Comparison of ENCODE assay signal across 1 cellular context in the genomic region with DNA sequence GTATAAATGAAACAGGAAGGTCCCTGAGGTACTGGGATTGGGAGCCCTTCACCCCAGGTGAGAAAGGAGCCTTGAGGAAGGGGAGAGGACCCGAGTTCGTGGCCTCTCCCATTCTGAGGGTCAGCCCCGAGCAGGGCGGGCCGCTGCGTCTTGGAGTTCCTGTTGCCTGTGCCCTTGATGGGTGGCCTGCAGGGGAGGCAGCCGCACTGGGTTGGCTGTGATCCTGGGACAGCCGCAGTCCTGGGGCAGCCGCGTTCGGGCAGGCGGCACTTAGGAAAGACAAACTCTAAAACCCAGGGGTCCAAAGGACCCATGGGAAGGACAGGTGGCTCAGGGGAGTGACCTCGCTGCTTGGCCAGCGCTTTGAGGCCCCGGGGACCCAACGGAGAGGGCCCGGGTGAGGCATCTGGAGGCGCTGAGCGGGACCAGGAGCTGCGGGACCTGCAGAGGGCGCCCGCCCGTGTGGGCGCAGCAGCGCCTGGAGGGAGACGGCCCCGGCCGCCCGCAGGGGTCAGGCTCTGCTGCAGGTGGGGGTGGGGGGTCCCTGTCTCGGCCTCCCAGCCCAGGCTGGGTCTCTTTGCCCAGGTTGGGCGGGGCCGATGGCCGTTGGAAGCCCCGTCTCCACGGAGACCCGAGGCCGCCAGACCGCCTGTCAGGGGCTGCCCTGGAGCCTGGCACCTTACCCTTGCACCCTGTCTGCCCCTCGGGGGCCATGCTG.
TF ChIP-seq lines count a peak whose summit lies in the region.

No MANE protein-coding gene starts in this region.

TF ChIP-seq in HepG2, 621 proteins besides CTCF, POLR2A, EP300 and RAD21 (continued from another document and continues in another):
- TF ChIP-seq, protein P1, sequence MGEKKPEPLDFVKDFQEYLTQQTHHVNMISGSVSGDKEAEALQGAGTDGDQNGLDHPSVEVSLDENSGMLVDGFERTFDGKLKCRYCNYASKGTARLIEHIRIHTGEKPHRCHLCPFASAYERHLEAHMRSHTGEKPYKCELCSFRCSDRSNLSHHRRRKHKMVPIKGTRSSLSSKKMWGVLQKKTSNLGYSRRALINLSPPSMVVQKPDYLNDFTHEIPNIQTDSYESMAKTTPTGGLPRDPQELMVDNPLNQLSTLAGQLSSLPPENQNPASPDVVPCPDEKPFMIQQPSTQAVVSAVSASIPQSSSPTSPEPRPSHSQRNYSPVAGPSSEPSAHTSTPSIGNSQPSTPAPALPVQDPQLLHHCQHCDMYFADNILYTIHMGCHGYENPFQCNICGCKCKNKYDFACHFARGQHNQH (CRISPR knock-in tag; IDR thresholded peaks at IDR 0.05), result no peak
- TF ChIP-seq CAMTA2 (CRISPR knock-in tag; IDR thresholded peaks at IDR 0.05; ENCODE audit: borderline replicate concordance) (0 out of 2 replicates have a peak, but pooled peaks have one; percentile 31), ZXDC (CRISPR knock-in tag; IDR thresholded peaks at IDR 0.05) (no peak), MZF1 (CRISPR knock-in tag; IDR thresholded peaks at IDR 0.05; ENCODE audit: borderline replicate concordance) (no peak), MED13 (CRISPR knock-in tag; IDR thresholded peaks at IDR 0.05) (no peak), HMGA1 (CRISPR knock-in tag; conservative IDR thresholded peaks at IDR 0.05) (no peak), PRPF4 (IDR thresholded peaks at IDR 0.05; ENCODE audit: low read depth, low read length, poor library complexity, severe bottlenecking) (no peak), KDM5B (CRISPR knock-in tag; IDR thresholded peaks at IDR 0.05; ENCODE audit: borderline replicate concordance) (no peak), RBM22 (optimal IDR thresholded peaks at IDR 0.05; ENCODE audit: low read length) (no peak), REXO4 (CRISPR knock-in tag; IDR thresholded peaks at IDR 0.05; ENCODE audit: borderline replicate concordance) (no peak), ZC3H4 (CRISPR knock-in tag; IDR thresholded peaks at IDR 0.05; ENCODE audit: borderline replicate concordance) (no peak), ETV5 (CRISPR knock-in tag; IDR thresholded peaks at IDR 0.05; ENCODE audit: borderline replicate concordance) (no peak), GABPB1 (CRISPR knock-in tag; IDR thresholded peaks at IDR 0.05) (peak; percentile 56; the same call in 1 of the 2 replicates), MEIS2 (CRISPR knock-in tag; IDR thresholded peaks at IDR 0.05) (no peak), NFKB2 (CRISPR knock-in tag; IDR thresholded peaks at IDR 0.05; ENCODE audit: borderline replicate concordance) (no peak), TCF7L2 (IDR thresholded peaks at IDR 0.05; ENCODE audit: low read depth, low read length) (no peak), HNRNPL (IDR thresholded peaks at IDR 0.05; ENCODE audit: low read depth, low read length) (peak; percentile 40; the same call in 1 of the 2 replicates), ZNF441 (CRISPR knock-in tag; IDR thresholded peaks at IDR 0.05; ENCODE audit: borderline replicate concordance) (no peak), HINFP (CRISPR knock-in tag; IDR thresholded peaks at IDR 0.05; ENCODE audit: low read depth) (no peak), PHF5A (CRISPR knock-in tag; IDR thresholded peaks at IDR 0.05; ENCODE audit: low read depth, unreplicated experiment) (no peak), YEATS4 (CRISPR knock-in tag; IDR thresholded peaks at IDR 0.05; ENCODE audit: borderline replicate concordance) (peak; percentile 42; the same call in 1 of the 2 replicates), ZNF230 (CRISPR knock-in tag; IDR thresholded peaks at IDR 0.05) (no peak), ZNF503 (CRISPR knock-in tag; IDR thresholded peaks at IDR 0.05) (no peak), ELF3 (CRISPR knock-in tag; IDR thresholded peaks at IDR 0.05) (no peak), MTF2 (CRISPR knock-in tag; IDR thresholded peaks at IDR 0.05; ENCODE audit: borderline replicate concordance) (no peak), PBX3 (CRISPR knock-in tag; IDR thresholded peaks at IDR 0.05; ENCODE audit: borderline replicate concordance) (no peak), NFIC (IDR thresholded peaks at IDR 0.05; ENCODE audit: low read length) (no peak), CHD2 (IDR thresholded peaks at IDR 0.05; ENCODE audit: low read depth, low read length) (no peak), KDM1A (CRISPR knock-in tag; IDR thresholded peaks at IDR 0.05) (no peak), ZNF350 (CRISPR knock-in tag; IDR thresholded peaks at IDR 0.05; ENCODE audit: borderline replicate concordance, low read depth) (no peak), ZNF550 (CRISPR knock-in tag; IDR thresholded peaks at IDR 0.05; ENCODE audit: borderline replicate concordance) (no peak), ZSCAN31 (CRISPR knock-in tag; IDR thresholded peaks at IDR 0.05; ENCODE audit: low read depth) (no peak), YY1 (IDR thresholded peaks at IDR 0.05; ENCODE audit: insufficient read depth, insufficient replicate concordance, low read depth, low read length) (peak; percentile 32), ZNF460 (CRISPR knock-in tag; IDR thresholded peaks at IDR 0.05; ENCODE audit: borderline replicate concordance) (no peak), BCL6 (CRISPR knock-in tag; IDR thresholded peaks at IDR 0.05) (no peak), U2AF2 (IDR thresholded peaks at IDR 0.05; ENCODE audit: low read depth, low read length) (no peak), PCBP1 (IDR thresholded peaks at IDR 0.05; ENCODE audit: borderline replicate concordance, low read depth, low read length) (no peak), KDM2A (CRISPR knock-in tag; IDR thresholded peaks at IDR 0.05; ENCODE audit: borderline replicate concordance, low read depth) (0 out of 2 replicates have a peak, but pooled peaks have one; percentile 17), ZNF138 (CRISPR knock-in tag; IDR thresholded peaks at IDR 0.05; ENCODE audit: low read depth) (no peak), TEAD2 (CRISPR knock-in tag; IDR thresholded peaks at IDR 0.05) (no peak), ZNF264 (CRISPR knock-in tag; IDR thresholded peaks at IDR 0.05) (no peak), BHLHE40 (IDR thresholded peaks at IDR 0.05; ENCODE audit: low read length) (no peak), XRCC5 (optimal IDR thresholded peaks at IDR 0.05; ENCODE audit: low read length) (peak; percentile 85), FOXP4 (CRISPR knock-in tag; IDR thresholded peaks at IDR 0.05) (no peak), GABPA (IDR thresholded peaks at IDR 0.05; ENCODE audit: low read depth, low read length) (no peak), GABPA (CRISPR knock-in tag; IDR thresholded peaks at IDR 0.05; ENCODE audit: low read depth) (no peak), ZNF703 (CRISPR knock-in tag; IDR thresholded peaks at IDR 0.05; ENCODE audit: borderline replicate concordance) (no peak; the same call in 1 of the 2 replicates), SP4 (CRISPR knock-in tag; IDR thresholded peaks at IDR 0.05) (no peak), POLR2G (IDR thresholded peaks at IDR 0.05; ENCODE audit: low read depth, low read length) (no peak), RFX5 (IDR thresholded peaks at IDR 0.05; ENCODE audit: low read depth, low read length) (no peak), ADNP (CRISPR knock-in tag; IDR thresholded peaks at IDR 0.05) (no peak)
- TF ChIP-seq, protein P2, sequence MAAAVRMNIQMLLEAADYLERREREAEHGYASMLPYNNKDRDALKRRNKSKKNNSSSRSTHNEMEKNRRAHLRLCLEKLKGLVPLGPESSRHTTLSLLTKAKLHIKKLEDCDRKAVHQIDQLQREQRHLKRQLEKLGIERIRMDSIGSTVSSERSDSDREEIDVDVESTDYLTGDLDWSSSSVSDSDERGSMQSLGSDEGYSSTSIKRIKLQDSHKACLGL (CRISPR knock-in tag; IDR thresholded peaks at IDR 0.05), result no peak
- TF ChIP-seq, protein P3, sequence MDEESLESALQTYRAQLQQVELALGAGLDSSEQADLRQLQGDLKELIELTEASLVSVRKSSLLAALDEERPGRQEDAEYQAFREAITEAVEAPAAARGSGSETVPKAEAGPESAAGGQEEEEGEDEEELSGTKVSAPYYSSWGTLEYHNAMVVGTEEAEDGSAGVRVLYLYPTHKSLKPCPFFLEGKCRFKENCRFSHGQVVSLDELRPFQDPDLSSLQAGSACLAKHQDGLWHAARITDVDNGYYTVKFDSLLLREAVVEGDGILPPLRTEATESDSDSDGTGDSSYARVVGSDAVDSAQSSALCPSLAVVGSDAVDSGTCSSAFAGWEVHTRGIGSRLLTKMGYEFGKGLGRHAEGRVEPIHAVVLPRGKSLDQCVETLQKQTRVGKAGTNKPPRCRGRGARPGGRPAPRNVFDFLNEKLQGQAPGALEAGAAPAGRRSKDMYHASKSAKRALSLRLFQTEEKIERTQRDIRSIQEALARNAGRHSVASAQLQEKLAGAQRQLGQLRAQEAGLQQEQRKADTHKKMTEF (CRISPR knock-in tag; IDR thresholded peaks at IDR 0.05), result peak; percentile 55; the same call in 1 of the 2 replicates
- TF ChIP-seq, protein P4, sequence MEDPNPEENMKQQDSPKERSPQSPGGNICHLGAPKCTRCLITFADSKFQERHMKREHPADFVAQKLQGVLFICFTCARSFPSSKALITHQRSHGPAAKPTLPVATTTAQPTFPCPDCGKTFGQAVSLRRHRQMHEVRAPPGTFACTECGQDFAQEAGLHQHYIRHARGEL (CRISPR knock-in tag; IDR thresholded peaks at IDR 0.05), result no peak
- TF ChIP-seq, protein P5, sequence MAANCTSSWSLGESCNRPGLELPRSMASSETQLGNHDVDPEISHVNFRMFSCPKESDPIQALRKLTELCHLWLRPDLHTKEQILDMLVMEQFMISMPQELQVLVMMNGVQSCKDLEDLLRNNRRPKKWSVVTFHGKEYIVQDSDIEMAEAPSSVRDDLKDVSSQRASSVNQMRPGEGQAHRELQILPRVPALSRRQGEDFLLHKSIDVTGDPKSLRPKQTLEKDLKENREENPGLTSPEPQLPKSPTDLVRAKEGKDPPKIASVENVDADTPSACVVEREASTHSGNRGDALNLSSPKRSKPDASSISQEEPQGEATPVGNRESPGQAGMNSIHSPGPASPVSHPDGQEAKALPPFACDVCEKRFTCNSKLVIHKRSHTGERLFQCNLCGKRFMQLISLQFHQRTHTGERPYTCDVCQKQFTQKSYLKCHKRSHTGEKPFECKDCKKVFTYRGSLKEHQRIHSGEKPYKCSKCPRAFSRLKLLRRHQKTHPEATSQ (CRISPR knock-in tag; IDR thresholded peaks at IDR 0.05; ENCODE audit: borderline replicate concordance), result no peak
